In the genomic region with DNA sequence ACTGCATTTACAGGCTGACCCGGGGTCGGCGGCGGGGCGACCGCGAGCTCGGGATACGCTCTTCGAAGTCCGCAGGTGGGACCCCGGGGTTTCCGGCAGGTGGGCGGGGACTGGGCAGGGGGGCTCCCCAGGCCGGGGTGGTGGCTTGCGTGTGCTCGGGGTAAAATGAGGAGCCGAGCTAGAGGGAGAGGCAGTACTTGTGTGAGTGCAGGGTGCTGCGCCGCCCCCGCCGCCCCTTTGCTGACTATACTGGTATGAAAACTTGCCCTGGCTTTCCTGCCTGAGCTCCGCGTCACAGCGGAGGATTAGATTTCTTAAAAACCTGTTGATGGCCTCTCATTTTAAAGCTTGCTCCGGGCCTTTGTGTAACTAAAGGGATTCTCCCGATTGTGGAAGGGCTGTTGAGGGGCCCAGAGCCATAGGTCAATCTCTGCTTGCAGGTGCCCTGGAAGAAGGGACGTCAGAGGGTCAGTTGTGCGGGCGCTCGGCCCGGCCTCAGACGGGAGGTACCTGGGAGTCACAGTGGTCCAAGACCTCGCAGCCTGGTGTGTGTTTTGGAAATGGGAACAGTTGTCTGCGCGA, we compare ENCODE assay signal across 8 cellular contexts. TPM values are rescaled to one million over a fixed set of nuclear protein-coding genes. Genes with fewer than 3 reads are reported as not detected.
DNase-seq lines count a peak whose midpoint lies in the region; ATAC-seq and TF ChIP-seq lines count a peak whose summit lies in the region.

No MANE protein-coding gene starts in this region.

- peak; percentile 84 for DNase-seq in DND-41
- peak; percentile 9 for DNase-seq in amniotic stem cell (lab: John Stamatoyannopoulos, UW)
- DNase-seq in left ventricle myocardium inferior: peak; percentile 36
- DNase-seq in psoas muscle: peak; percentile 55 to 70
- DNase-seq in ureter (ENCODE audit: low spot score): peak; percentile 69

- H3F3A ChIP-seq in SU-DHL-6 (ENCODE audit: insufficient read depth): peaks cover 13% of the 10 kb centered on the region; the same call in 1 of the 2 replicates

- H3K9ac ChIP-seq in DND-41 (ENCODE audit: low read depth, low read length) (peak overlapping the region; percentile 93), SU-DHL-6 (ENCODE audit: low read length) (peak overlapping the region; percentile 71)

- no peaks in the 10 kb centered on the region for H3K36me3 ChIP-seq in DND-41 (ENCODE audit: insufficient read depth, low read length)
- no peaks in the 10 kb centered on the region for H3K36me3 ChIP-seq in SU-DHL-6 (ENCODE audit: low read length)
- peaks cover 5% of the 10 kb centered on the region for H3K36me3 ChIP-seq in left ventricle myocardium inferior
- H3K36me3 ChIP-seq in psoas muscle (ENCODE audit: insufficient read depth in 1 of 2, low read depth in 1 of 2): no peaks in the 10 kb centered on the region

- 0 to 7% (median 1%) methylated on average over 24 to 36 of the region's 36 CpGs for WGBS in psoas muscle, 3 donors

- TF ChIP-seq EP300 in Ishikawa (IDR thresholded peaks at IDR 0.05; ENCODE audit: borderline replicate concordance): no peak

- H4K20me1 ChIP-seq in DND-41 (ENCODE audit: insufficient read depth, low read length) (no peaks in the 10 kb centered on the region), SU-DHL-6 (ENCODE audit: low read depth, low read length) (no peaks in the 10 kb centered on the region)

- no peaks in the 10 kb centered on the region for H3K9me3 ChIP-seq in DND-41 (ENCODE audit: insufficient read depth, low read length, severe bottlenecking)
- H3K9me3 ChIP-seq in SU-DHL-6 (ENCODE audit: insufficient read depth, low read length): no peaks in the 10 kb centered on the region
- no peaks in the 10 kb centered on the region for H3K9me3 ChIP-seq in left ventricle myocardium inferior (replicated peaks)
- H3K9me3 ChIP-seq in psoas muscle: no peaks in the 10 kb centered on the region

- ATAC-seq in DND-41 (ENCODE audit: insufficient read depth, low read depth) (peak; percentile 73), GM21619 (IDR thresholded peaks at IDR 0.05; ENCODE audit: unreplicated experiment) (peak; percentile 41), psoas muscle (peak; percentile 8 to 25 (median 14))

- no peak for TF ChIP-seq RAD21 in Ishikawa (IDR thresholded peaks at IDR 0.05; ENCODE audit: low read depth)

- peak overlapping the region; percentile 72 to 80 for H3K4me3 ChIP-seq in DND-41 (ENCODE audit: low read depth in 1 of 2, low read length in 2 of 2)
- peak overlapping the region; percentile 74 for H3K4me3 ChIP-seq in SU-DHL-6 (ENCODE audit: insufficient read depth, low read length, poor library complexity, severe bottlenecking)
- peak overlapping the region; percentile 81 for H3K4me3 ChIP-seq in left ventricle myocardium inferior
- peak overlapping the region; percentile 90 for H3K4me3 ChIP-seq in psoas muscle

- H3K27me3 ChIP-seq in DND-41 (ENCODE audit: insufficient read depth, low read length, poor library complexity) (no peaks in the 10 kb centered on the region), SU-DHL-6 (ENCODE audit: low read length) (no peaks in the 10 kb centered on the region), left ventricle myocardium inferior (ENCODE audit: low read depth) (no peaks in the 10 kb centered on the region), psoas muscle (ENCODE audit: insufficient read depth in 3 of 3, low read length in 2 of 3) (no peaks in the 10 kb centered on the region)

- H3K27ac ChIP-seq in DND-41 (ENCODE audit: low read length) (peak overlapping the region; percentile 86), SU-DHL-6 (ENCODE audit: low read depth, low read length) (peak overlapping the region; percentile 67), left ventricle myocardium inferior (replicated peaks) (peak overlapping the region; percentile 93), psoas muscle (peak overlapping the region; percentile 95)

- H3K4me1 ChIP-seq in DND-41 (ENCODE audit: insufficient read depth, low read length): peaks cover 28% of the 10 kb centered on the region
- peaks cover 32% of the 10 kb centered on the region for H3K4me1 ChIP-seq in left ventricle myocardium inferior
- H3K4me1 ChIP-seq in psoas muscle: peaks cover 19% of the 10 kb centered on the region

- H3K9me2 ChIP-seq in SU-DHL-6 (replicated peaks; ENCODE audit: insufficient read depth, low read length): no peaks in the 10 kb centered on the region

- TF ChIP-seq CTCF in DND-41 (IDR thresholded peaks at IDR 0.05; ENCODE audit: borderline replicate concordance, extremely low read depth, low read length, poor library complexity, severe bottlenecking) (no peak), SU-DHL-6 (IDR thresholded peaks at IDR 0.05; ENCODE audit: insufficient read depth, low read length, poor library complexity, severe bottlenecking) (no peak), left ventricle myocardium inferior (IDR thresholded peaks at IDR 0.05; ENCODE audit: borderline replicate concordance) (no peak), psoas muscle (IDR thresholded peaks at IDR 0.05) (no peak)

- H3K4me2 ChIP-seq in DND-41 (ENCODE audit: insufficient read depth, low read length): peak overlapping the region; percentile 74
- peak overlapping the region; percentile 70 for H3K4me2 ChIP-seq in SU-DHL-6 (ENCODE audit: low read depth, low read length, poor library complexity, severe bottlenecking)

- peaks cover 24% of the 10 kb centered on the region for H3K79me2 ChIP-seq in DND-41 (ENCODE audit: insufficient read depth, low read length)
- peaks cover 19% of the 10 kb centered on the region for H3K79me2 ChIP-seq in SU-DHL-6 (ENCODE audit: insufficient read depth, low read length)

- peak overlapping the region; percentile 78 for H2AFZ ChIP-seq in DND-41 (ENCODE audit: low read depth, low read length)
- H2AFZ ChIP-seq in SU-DHL-6 (ENCODE audit: low read depth, low read length, severe bottlenecking): peak overlapping the region; percentile 65

- intact Hi-C loops in left ventricle myocardium inferior (cut with micrococcal nuclease) (no loop called here), psoas muscle (cut with DNase I) (no loop called here)

TF ChIP-seq in Ishikawa, 13 proteins besides CTCF, POLR2A, EP300 and RAD21:
- TF ChIP-seq TEAD4 (IDR thresholded peaks at IDR 0.05): no peak
- no peak for TF ChIP-seq YY1 (IDR thresholded peaks at IDR 0.05; ENCODE audit: low read depth)
- TF ChIP-seq EGR1 (IDR thresholded peaks at IDR 0.05): peak; percentile 83
- peak; percentile 76 for TF ChIP-seq ZBTB7A (IDR thresholded peaks at IDR 0.05; ENCODE audit: low read depth)

RNA-seq across cellular contexts. Expression of a gene that starts 0.5 kb away (rescaled TPM):
- total RNA-seq in left ventricle myocardium inferior (22.6 TPM), psoas muscle (10 to 100 TPM; 21.5 to 26.0 (median 24.1) TPM), ureter (58.0 TPM)
- 10 to 100 TPM; 12.6 to 24.2 (median 23.9) TPM for polyA plus RNA-seq in psoas muscle

RNA-seq across cellular contexts. Expression of a gene that starts 0.8 kb away (rescaled TPM):
- 0.36 TPM for total RNA-seq in left ventricle myocardium inferior
- under 1 TPM in 3 of 4 donors, not detected in 1; 0.42 to 0.52 (median 0.49) TPM for total RNA-seq in psoas muscle
- polyA plus RNA-seq in psoas muscle: under 1 TPM; 0.13 to 0.14 (median 0.14) TPM
- 4.0 TPM for total RNA-seq in ureter

Comparison
In these comparisons a context has a peak if more than half of its experiments do, and no peak if none do; other contexts are left out.
1. Peak in every context shown above with its lines: DNase-seq, ATAC-seq, H3K4me3 ChIP-seq and H3K27ac ChIP-seq.
2. ATAC-seq: peak in every context shown above with its lines; median percentile 73 in DND-41; 41 in GM21619; 14 in psoas muscle.
3. DNase-seq: peak in every context shown above with its lines; median percentile 84 in DND-41; 69 in ureter; 62 in psoas muscle; 36 in left ventricle myocardium inferior; 9 in amniotic stem cell.